9 cellular contexts compared by ENCODE assay signal in genomic region chr9:127311239-127311741, GRCh38. TPM values are rescaled to one million over a fixed set of nuclear protein-coding genes. Genes with fewer than 3 reads are reported as not detected.
DNase-seq lines count a peak whose midpoint lies in the region; ATAC-seq and TF ChIP-seq lines count a peak whose summit lies in the region.
"Had no signal": no experiment of that assay in that cellular context is flagged by ENCODE, and none has a peak within 500 bp of the region (broad histone marks: within the 10 kb centered on the region; RNA-seq: fewer than 3 reads in every experiment).

No MANE protein-coding gene starts in this region.

- TF ChIP-seq CTCF in omental fat pad (IDR thresholded peaks at IDR 0.05) = no peak

- H3K9me3 ChIP-seq in MG63 = no peaks in the 10 kb centered on the region
- H3K9me3 ChIP-seq: neutrophil had no signal

- H3K27me3 ChIP-seq in MG63 = no peaks in the 10 kb centered on the region
- H3K27me3 ChIP-seq: neutrophil had no signal

- ATAC-seq in left ventricle myocardium superior (peak; percentile 47), omental fat pad (ENCODE audit: low FRiP score) (no peak)

- intact Hi-C loops in left ventricle myocardium superior (cut with micrococcal nuclease) = no loop called here

- DNase-seq in DMS53 treated with DMSO at 0.1 percent for 48 hours (lab: John Stamatoyannopoulos, UW; ENCODE audit: unreplicated experiment) (peak; percentile 66), MG63 (peak; percentile 56), left ventricle myocardium superior (no peak), HuH-7 (ENCODE audit: low spot score) (no peak), omental fat pad (ENCODE audit: low spot score) (no peak), medulla oblongata (ENCODE audit: extremely low spot score) (no peak)
- peak; percentile 24 to 39 for DNase-seq in activated T-cell treated with anti-CD3 and anti-CD28 coated beads, Interleukin-2, amount 50 U/mL, for 48 hours
- DNase-seq in stimulated activated CD4-positive, alpha-beta T cell treated with anti-CD3 and anti-CD28 coated beads, Interleukin-2, amount 100 ng/mL, for 24 hours = peak; percentile 24 to 38

- H3K4me3 ChIP-seq in MG63 = no peak overlapping the region

- H3K36me3 ChIP-seq in MG63 = no peaks in the 10 kb centered on the region; the same call in 1 of the 2 replicates
- H3K36me3 ChIP-seq: neutrophil had no signal

RNA-seq across cellular contexts. Expression of gene GARNL3, which starts 46.7 kb away (rescaled TPM):
- total RNA-seq in MG63 (2014; rRNA removed; shearing (Covaris generic); ENCODE audit: low replicate concordance) = 0.57 and 1.9 TPM in 2 replicates
- total RNA-seq in left ventricle myocardium superior = 17.3 TPM
- 10 to 100 TPM in 3 of 4 donors, 1 to 10 TPM in 1; 10.0 to 27.0 (median 15.7) TPM for total RNA-seq in omental fat pad

Comparison
In these comparisons a context has a peak if more than half of its experiments do, and no peak if none do; other contexts are left out.
1. DNase-seq: peak in DMS53 treated with DMSO at 0.1 percent for 48 hours (single experiment), MG63 (single experiment), activated T-cell treated with anti-CD3 and anti-CD28 coated beads, Interleukin-2, amount 50 U/mL, for 48 hours (2 of 2) and stimulated activated CD4-positive, alpha-beta T cell treated with anti-CD3 and anti-CD28 coated beads, Interleukin-2, amount 100 ng/mL, for 24 hours (2 of 2); none in left ventricle myocardium superior (single experiment), HuH-7 (single experiment), omental fat pad (single experiment) and medulla oblongata (single experiment).